ENCODE assay signal across 25 cellular contexts in genomic region chr10:52952391-52953079, GRCh38.
DNase-seq lines count a peak whose midpoint lies in the region; ATAC-seq, FAIRE-seq and TF ChIP-seq lines count a peak whose summit lies in the region.
"Had no signal": no experiment of that assay in that cellular context is flagged by ENCODE, and none has a peak within 500 bp of the region (broad histone marks: within the 10 kb centered on the region; RNA-seq: fewer than 3 reads in every experiment).

No MANE protein-coding gene starts in this region.

- no peak overlapping the region for H3K56ac ChIP-seq in H1 (replicated peaks; ENCODE audit: insufficient read length, low read depth, low read length)

- TF ChIP-seq EP300 in SK-N-SH (IDR thresholded peaks at IDR 0.05; ENCODE audit: borderline replicate concordance in 1 of 2, low read depth in 1 of 2, low read length in 1 of 2) (no peak), H1 (IDR thresholded peaks at IDR 0.05; ENCODE audit: borderline replicate concordance in 1 of 2, low read depth in 2 of 2, low read length in 2 of 2) (no peak)

- H3K23me2 ChIP-seq in H1 (ENCODE audit: low read depth, low read length), result no peaks in the 10 kb centered on the region

- H2BK20ac ChIP-seq in H1 (ENCODE audit: low read length), result peak overlapping the region; percentile 89

- H3K9me2 ChIP-seq in SK-N-SH, result no peaks in the 10 kb centered on the region

- H3K27me3 ChIP-seq in SK-N-SH (ENCODE audit: insufficient read depth) (0 out of 2 replicates have a peak, but pooled peaks cover 4% of the 10 kb centered on the region), H1 (replicated peaks in 1 of 4; ENCODE audit: control insufficient read depth in 3 of 4, extremely low read depth in 1 of 4, insufficient read depth in 3 of 4, low read length in 3 of 4) (no peaks in the 10 kb centered on the region), neural progenitor cell (peaks cover 11% of the 10 kb centered on the region)
- H3K27me3 ChIP-seq: BLaER1, MG63, SJSA1 had no signal

- ATAC-seq in SK-N-SH treated with all-trans-retinoic acid at 6 μM for 48 hours (no peak), GM21360 (IDR thresholded peaks at IDR 0.05; ENCODE audit: unreplicated experiment) (no peak), GM21381 (IDR thresholded peaks at IDR 0.05; ENCODE audit: unreplicated experiment) (no peak), GM19452 (IDR thresholded peaks at IDR 0.05; ENCODE audit: unreplicated experiment) (no peak)
- ATAC-seq: K562, Right ventricle myocardium inferior had no signal

- H3K36me3 Mint-ChIP-seq in neural progenitor cell, result peaks cover 2% of the 10 kb centered on the region
- H3K36me3 Mint-ChIP-seq: CD4-positive, alpha-beta memory T cell had no signal

- peak overlapping the region; percentile 82; the same call in 1 of the 2 replicates for H2AK5ac ChIP-seq in H1 (ENCODE audit: low read depth, low read length)

- no peak overlapping the region for H2AFZ ChIP-seq in SK-N-SH (ENCODE audit: low read depth)
- H2AFZ ChIP-seq in H1 (ENCODE audit: low read length), result no peak overlapping the region
- H2AFZ ChIP-seq in neural progenitor cell (replicated peaks), result peak overlapping the region; percentile 4

- H3K14ac ChIP-seq in H1 (ENCODE audit: insufficient read length), result no peak overlapping the region

- no peak overlapping the region for H3K27ac ChIP-seq in SK-N-SH (ENCODE audit: low read depth in 2 of 2, low read length in 1 of 2)
- H3K27ac ChIP-seq in H1 (ENCODE audit: low read depth, low read length), result no peak overlapping the region
- no peak overlapping the region for H3K27ac ChIP-seq in neural progenitor cell
- H3K27ac ChIP-seq: 22Rv1, BLaER1, SJSA1 had no signal

- CTCF ChIA-PET in SK-N-SH (lab: Yijun Ruan, JAX), result interaction anchor here (1.4 kb wide), 1 partner anchor 257 kb away, joined by 5 read pairs; no protein-coding TSS in a partner anchor
- CTCF ChIA-PET in H1 (lab: Charles Lee; ENCODE audit: partially characterized antibody), result interaction anchor here (0.6 to 4.9 kb wide), 23 partner anchors 8 to 857 kb away, joined by 3 to 79 read pairs (median 4); no protein-coding TSS in a partner anchor

- H3K18ac ChIP-seq in H1 (ENCODE audit: extremely low read depth, low read length), result 0 out of 2 replicates have a peak overlapping the region, but pooled peaks have one; percentile 65

- no peak for TF ChIP-seq RAD21 in SK-N-SH (IDR thresholded peaks at IDR 0.05; ENCODE audit: low read length)
- TF ChIP-seq RAD21 in H1 (IDR thresholded peaks at IDR 0.05 in 1 of 2, conservative IDR thresholded peaks at IDR 0.05 in 1 of 2; ENCODE audit: low read depth in 2 of 2, low read length in 2 of 2), result no peak

- no peak overlapping the region for H3K4me3 ChIP-seq in SK-N-SH (ENCODE audit: low read depth in 2 of 2, low read length in 1 of 2)
- H3K4me3 ChIP-seq in H1 (ENCODE audit: extremely low read depth in 1 of 4, insufficient read depth in 2 of 4, low read depth in 3 of 4, low read length in 4 of 4), result no peak overlapping the region
- H3K4me3 ChIP-seq in neural progenitor cell, result no peak overlapping the region
- H3K4me3 ChIP-seq: BLaER1, K562, MG63, SJSA1 had no signal

- DNase-seq in SK-N-SH (no peak), H1 (ENCODE audit: low read depth in 1 of 2, low spot score in 2 of 2) (no peak), neural progenitor cell (ENCODE audit: low spot score) (no peak), G401 (ENCODE audit: low spot score) (no peak)
- DNase-seq: CD4-positive, alpha-beta memory T cell; DND-41; NCI-H1092; NCI-H1436 treated with DMSO at 0.1 percent for 48 hours; NCI-H1930; NCI-H2227 treated with DMSO at 0.1 percent for 48 hours; NCI-H510A treated with DMSO at 0.1 percent for 48 hours; NK-92 treated with Interleukin-12 subunit alpha and Interleukin-12 subunit beta, amount 100 ng/mL, for 24 hours had no signal

- H3K79me1 ChIP-seq in H1 (ENCODE audit: low read depth, low read length), result no peaks in the 10 kb centered on the region

- H3K9ac ChIP-seq in SK-N-SH (no peak overlapping the region), H1 (replicated peaks in 1 of 4; ENCODE audit: extremely low read depth in 1 of 4, low read depth in 3 of 4, low read length in 3 of 4) (no peak overlapping the region), neural progenitor cell (no peak overlapping the region)
- H3K9ac ChIP-seq: BLaER1 had no signal

- no peak for FAIRE-seq in H1 (lab: Jason Lieb, UNC)
- FAIRE-seq: G401.6, H54, K562, RCC 7860 had no signal

- H3K4ac ChIP-seq in H1 (replicated peaks; ENCODE audit: insufficient read length, low read depth, low read length), result no peak overlapping the region

- H3K9me3 ChIP-seq in SK-N-SH (no peaks in the 10 kb centered on the region), H1 (ENCODE audit: insufficient read depth in 2 of 2, low read depth in 1 of 2, low read length in 1 of 2) (peaks cover under 1 to 6% of the 10 kb centered on the region in 2 experiments), neural progenitor cell (ENCODE audit: low read depth) (no peaks in the 10 kb centered on the region)
- H3K9me3 ChIP-seq: BLaER1, MG63, SJSA1 had no signal

- H2BK15ac ChIP-seq in H1 (ENCODE audit: low read length), result no peak overlapping the region

- H3K4me1 ChIP-seq in SK-N-SH (ENCODE audit: control insufficient read depth in 1 of 2, insufficient read depth in 2 of 2, low read depth in 1 of 2, low read length in 1 of 2) (no peaks in the 10 kb centered on the region; a peak in 1 of 4 replicates), H1 (replicated peaks in 1 of 4; ENCODE audit: control insufficient read depth in 3 of 4, insufficient read depth in 4 of 4, low read length in 3 of 4) (peaks cover 0 to 5% (median 0%) of the 10 kb centered on the region in 4 experiments; a peak in 2 of 7 replicates), neural progenitor cell (no peaks in the 10 kb centered on the region)
- H3K4me1 ChIP-seq: BLaER1, SJSA1 had no signal

- 36% methylated on average over 7 of the region's 9 CpGs for WGBS in SK-N-SH (ENCODE audit: low lambda C conversion rate)
- WGBS in H1 (ENCODE audit: extremely low coverage in 1 of 2, insufficient coverage in 1 of 2, insufficient read length in 1 of 2, insufficient replicate concordance in 2 of 2, low coverage in 1 of 2, low lambda C conversion rate in 2 of 2, missing lambda C conversion rate in 1 of 2), 2 experiments, result 90% methylated on average over 8 of the region's 9 CpGs; no CpG with 5 or more reads in 1 of the 2 experiments

- TF ChIP-seq POLR2A in H1 (IDR thresholded peaks at IDR 0.05; ENCODE audit: control extremely low read depth in 1 of 2, low read depth in 2 of 2, low read length in 2 of 2), result no peak

- H4K20me1 ChIP-seq in SK-N-SH (ENCODE audit: insufficient read depth) (no peaks in the 10 kb centered on the region), H1 (replicated peaks in 1 of 2; ENCODE audit: control insufficient read depth in 1 of 2, insufficient read depth in 2 of 2, low read length in 2 of 2) (no peaks in the 10 kb centered on the region), neural progenitor cell (ENCODE audit: low read depth) (no peaks in the 10 kb centered on the region)
- H4K20me1 ChIP-seq: BLaER1 had no signal

- H2BK120ac ChIP-seq in H1 (replicated peaks; ENCODE audit: low read depth, low read length), result peak overlapping the region; percentile 26

- H3K4me3 Mint-ChIP-seq in neural progenitor cell, result no peak overlapping the region
- H3K4me3 Mint-ChIP-seq: CD4-positive, alpha-beta memory T cell had no signal

- H3K4me1 Mint-ChIP-seq in neural progenitor cell, result peaks cover 22% of the 10 kb centered on the region
- H3K4me1 Mint-ChIP-seq: CD4-positive, alpha-beta memory T cell had no signal

- H3K4me2 ChIP-seq in SK-N-SH, result no peak overlapping the region
- H3K4me2 ChIP-seq in H1 (ENCODE audit: insufficient read depth in 1 of 2, low read depth in 2 of 2, low read length in 2 of 2), result no peak overlapping the region
- H3K4me2 ChIP-seq in neural progenitor cell, result no peak overlapping the region
- H3K4me2 ChIP-seq: BLaER1 had no signal

- H3K9me3 Mint-ChIP-seq in neural progenitor cell, result peaks cover 10% of the 10 kb centered on the region

- POLR2A ChIA-PET in SK-N-SH (lab: Yijun Ruan, JAX) (no interaction called here), H1 (lab: Charles Lee; ENCODE audit: partially characterized antibody) (interaction anchor here (1.0 to 1.7 kb wide), 3 partner anchors 12 to 646 kb away, joined by 3 to 6 read pairs (median 4); no protein-coding TSS in a partner anchor)

- no peak overlapping the region for H3K23ac ChIP-seq in H1 (ENCODE audit: insufficient read length)

- peak overlapping the region; percentile 29; the same call in 1 of the 2 replicates for H2BK12ac ChIP-seq in H1 (ENCODE audit: low read depth, low read length)

- TF ChIP-seq CTCF in SK-N-SH (IDR thresholded peaks at IDR 0.05) (no peak), H1 (IDR thresholded peaks at IDR 0.05; ENCODE audit: control extremely low read depth in 1 of 3, insufficient read depth in 1 of 3, low read depth in 1 of 3, low read length in 3 of 3) (no peak), neural progenitor cell (IDR thresholded peaks at IDR 0.05) (no peak)

- H3K36me3 ChIP-seq in SK-N-SH (replicated peaks in 1 of 2; ENCODE audit: control insufficient read depth in 1 of 2, insufficient read depth in 2 of 2, low read length in 1 of 2) (no peaks in the 10 kb centered on the region), H1 (ENCODE audit: control insufficient read depth in 2 of 4, insufficient read depth in 4 of 4, low read length in 3 of 4) (peaks cover 0 to 3% (median 1%) of the 10 kb centered on the region in 4 experiments; a peak in 2 of 8 replicates), neural progenitor cell (no peaks in the 10 kb centered on the region)
- H3K36me3 ChIP-seq: BLaER1, MG63, SJSA1 had no signal

- H3K27ac Mint-ChIP-seq in neural progenitor cell, result no peak overlapping the region
- H3K27ac Mint-ChIP-seq: CD4-positive, alpha-beta memory T cell had no signal

- in situ Hi-C loops in G401 (cut with HindIII; ENCODE audit: low sequenced_read_pairs), result no loop called here

- H3K27me3 Mint-ChIP-seq in neural progenitor cell (ENCODE audit: insufficient read depth, low read depth), result peaks cover 16% of the 10 kb centered on the region
- H3K27me3 Mint-ChIP-seq: CD4-positive, alpha-beta memory T cell had no signal

- H4K8ac ChIP-seq in H1 (ENCODE audit: extremely low read depth, insufficient read depth, low read length), result no peak overlapping the region

- H3K79me2 ChIP-seq in SK-N-SH (ENCODE audit: insufficient read depth) (no peaks in the 10 kb centered on the region), H1 (ENCODE audit: control insufficient read depth in 1 of 2, insufficient read depth in 2 of 2, low read length in 2 of 2) (no peaks in the 10 kb centered on the region), neural progenitor cell (ENCODE audit: low read depth) (no peaks in the 10 kb centered on the region)

- peak overlapping the region; percentile 45 for H4K91ac ChIP-seq in H1 (replicated peaks; ENCODE audit: insufficient read length, low read length)

- H3F3A ChIP-seq in SK-N-SH (replicated peaks; ENCODE audit: insufficient read depth), result no peaks in the 10 kb centered on the region
- H3F3A ChIP-seq in neural progenitor cell (ENCODE audit: low read depth), result no peaks in the 10 kb centered on the region

- H4K5ac ChIP-seq in H1 (ENCODE audit: insufficient read length, low read depth, low read length), result no peak overlapping the region

- H2BK5ac ChIP-seq in H1 (ENCODE audit: low read depth, low read length), result peak overlapping the region; percentile 92; the same call in 1 of the 2 replicates

TF ChIP-seq in SK-N-SH, 30 proteins besides CTCF, POLR2A, EP300 and RAD21 (continues in another document):
- no peak for TF ChIP-seq ELF1 (IDR thresholded peaks at IDR 0.05)
